In genomic region chr19:49801401-49801888, GRCh38 we compare ENCODE assay signal across 1 cellular context.
TF ChIP-seq lines count a peak whose summit lies in the region.

No MANE protein-coding gene starts in this region.

TF ChIP-seq in WTC11, 78 proteins besides CTCF, POLR2A, EP300 and RAD21:
- TF ChIP-seq PRDM15 (CRISPR knock-in tag; IDR thresholded peaks at IDR 0.05) (no peak), FOXP4 (CRISPR knock-in tag; IDR thresholded peaks at IDR 0.05) (no peak), JUN (CRISPR knock-in tag; IDR thresholded peaks at IDR 0.05) (no peak)
- TF ChIP-seq, protein P1, sequence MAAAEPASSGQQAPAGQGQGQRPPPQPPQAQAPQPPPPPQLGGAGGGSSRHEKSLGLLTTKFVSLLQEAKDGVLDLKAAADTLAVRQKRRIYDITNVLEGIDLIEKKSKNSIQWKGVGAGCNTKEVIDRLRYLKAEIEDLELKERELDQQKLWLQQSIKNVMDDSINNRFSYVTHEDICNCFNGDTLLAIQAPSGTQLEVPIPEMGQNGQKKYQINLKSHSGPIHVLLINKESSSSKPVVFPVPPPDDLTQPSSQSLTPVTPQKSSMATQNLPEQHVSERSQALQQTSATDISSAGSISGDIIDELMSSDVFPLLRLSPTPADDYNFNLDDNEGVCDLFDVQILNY (CRISPR knock-in tag; IDR thresholded peaks at IDR 0.05) = no peak
TF ChIP-seq in WTC11: peak in this region for 0.
